1 cellular context compared by ENCODE assay signal in genomic region chr2:68252407-68253210, GRCh38.
TF ChIP-seq lines count a peak whose summit lies in the region.

Gene PPP3R1 (minus strand): TSS chr2:68252532. CDS start chr2:68252127, 405 bp downstream.

TF ChIP-seq in K562, 482 proteins besides CTCF, POLR2A, EP300 and RAD21 (continued from another document and continues in another):
- TF ChIP-seq ZNF518B (CRISPR knock-in tag; IDR thresholded peaks at IDR 0.05) = no peak
- no peak for TF ChIP-seq ETV6 (IDR thresholded peaks at IDR 0.05; ENCODE audit: borderline replicate concordance in 1 of 2, low read depth in 2 of 2, low read length in 1 of 2)
- TF ChIP-seq ETV6 (CRISPR knock-in tag; IDR thresholded peaks at IDR 0.05; ENCODE audit: borderline replicate concordance) = no peak
- no peak for TF ChIP-seq ZNF655 (CRISPR knock-in tag; IDR thresholded peaks at IDR 0.05)
- TF ChIP-seq JUND (IDR thresholded peaks at IDR 0.05; ENCODE audit: borderline replicate concordance, low read depth, low read length) = peak; percentile 38
- TF ChIP-seq JUND (tag; IDR thresholded peaks at IDR 0.05; ENCODE audit: borderline replicate concordance, low read depth, low read length) = peak; percentile 29; the same call in 1 of the 3 replicates
- TF ChIP-seq TCF3 (CRISPR knock-in tag; IDR thresholded peaks at IDR 0.05) = no peak
- no peak for TF ChIP-seq NFE2L1 (tag; IDR thresholded peaks at IDR 0.05; ENCODE audit: borderline replicate concordance, low read depth)
- peak; percentile 62 to 89 for TF ChIP-seq E2F6 (IDR thresholded peaks at IDR 0.05; ENCODE audit: borderline replicate concordance in 1 of 2, extremely low read depth in 1 of 2, insufficient read depth in 1 of 2, insufficient read length in 1 of 2, low read depth in 1 of 2, low read length in 1 of 2, poor library complexity in 1 of 2, severe bottlenecking in 1 of 2)
- no peak for TF ChIP-seq NCOA4 (IDR thresholded peaks at IDR 0.05; ENCODE audit: partially characterized antibody)
- peak; percentile 85 for TF ChIP-seq GABPB1 (CRISPR knock-in tag; IDR thresholded peaks at IDR 0.05)
- no peak for TF ChIP-seq HSF4 (CRISPR knock-in tag; IDR thresholded peaks at IDR 0.05; ENCODE audit: borderline replicate concordance)
- no peak for TF ChIP-seq ZNF436 (CRISPR knock-in tag; IDR thresholded peaks at IDR 0.05)
- peak; percentile 72 to 85 for TF ChIP-seq MNT (conservative IDR thresholded peaks at IDR 0.05)
- no peak for TF ChIP-seq FOXK1 (CRISPR knock-in tag; IDR thresholded peaks at IDR 0.05; ENCODE audit: borderline replicate concordance)
- no peak for TF ChIP-seq ZSCAN29 (IDR thresholded peaks at IDR 0.05)
- no peak for TF ChIP-seq STAT5B (CRISPR knock-in tag; IDR thresholded peaks at IDR 0.05)
- TF ChIP-seq PRDM10 (IDR thresholded peaks at IDR 0.05; ENCODE audit: partially characterized antibody) = peak; percentile 85
- TF ChIP-seq NR2C2 (CRISPR knock-in tag; IDR thresholded peaks at IDR 0.05) = no peak; the same call in 1 of the 2 replicates
- TF ChIP-seq NR2C2 (tag; IDR thresholded peaks at IDR 0.05) = peak; percentile 74
- TF ChIP-seq PCBP1 (IDR thresholded peaks at IDR 0.05; ENCODE audit: low read depth, low read length, poor library complexity, severe bottlenecking) = no peak
- TF ChIP-seq RB1 (IDR thresholded peaks at IDR 0.05; ENCODE audit: low read depth) = no peak; the same call in 1 of the 2 replicates
- TF ChIP-seq ZHX1 (conservative IDR thresholded peaks at IDR 0.05; ENCODE audit: low read length) = no peak
- TF ChIP-seq CHAMP1 (IDR thresholded peaks at IDR 0.05) = no peak
- TF ChIP-seq NONO (IDR thresholded peaks at IDR 0.05; ENCODE audit: low read depth in 2 of 2, low read length in 1 of 2) = no peak
- no peak for TF ChIP-seq TEAD2 (tag; IDR thresholded peaks at IDR 0.05)
- no peak for TF ChIP-seq IRF9 (tag; IDR thresholded peaks at IDR 0.05)
- TF ChIP-seq ZBTB9 (CRISPR knock-in tag; IDR thresholded peaks at IDR 0.05) = peak; percentile 83; the same call in 1 of the 2 replicates
- TF ChIP-seq ZNF175 (CRISPR knock-in tag; IDR thresholded peaks at IDR 0.05; ENCODE audit: low read depth) = no peak
- TF ChIP-seq HBP1 (CRISPR knock-in tag; IDR thresholded peaks at IDR 0.05) = 0 out of 2 replicates have a peak, but pooled peaks have one; percentile 61
- no peak for TF ChIP-seq ZKSCAN3 (CRISPR knock-in tag; IDR thresholded peaks at IDR 0.05)
- TF ChIP-seq ILK (tag; IDR thresholded peaks at IDR 0.05; ENCODE audit: borderline replicate concordance, low read depth) = no peak
